10 cellular contexts compared by ENCODE assay signal in the genomic region with DNA sequence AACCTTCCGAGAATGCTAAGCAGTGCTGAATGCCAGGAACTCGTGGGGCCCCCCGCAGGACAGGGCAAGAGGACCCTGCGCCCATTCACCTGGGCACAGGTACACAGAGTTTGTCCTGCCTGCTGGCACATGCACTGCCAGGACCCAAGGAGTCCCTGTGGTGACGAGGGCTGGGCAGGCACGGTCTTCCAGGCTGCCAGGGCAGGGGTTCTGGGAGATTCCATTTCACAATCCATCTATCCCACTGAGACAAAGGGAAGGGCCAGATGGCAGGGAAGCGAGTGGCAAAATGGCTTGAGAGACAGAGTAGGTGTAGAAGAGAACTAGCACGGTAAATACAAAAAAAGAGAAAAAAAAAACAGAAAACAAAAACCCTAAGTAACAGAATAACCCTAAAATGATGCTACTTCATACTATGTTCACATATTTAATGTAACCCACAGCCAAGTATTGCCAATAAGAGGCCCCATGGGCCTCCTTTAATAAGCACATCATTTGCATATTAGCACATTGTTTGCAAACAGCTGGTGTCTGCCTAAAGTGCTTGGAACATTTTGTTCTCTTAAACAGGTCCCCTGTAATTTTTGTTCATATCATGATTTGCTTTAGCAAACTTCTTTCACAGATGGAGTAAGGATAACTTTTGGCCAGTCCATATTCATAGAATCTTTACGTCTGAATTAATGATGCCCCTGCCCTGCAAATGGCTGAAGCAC.
DNase-seq lines count a peak whose midpoint lies in the region; ATAC-seq and TF ChIP-seq lines count a peak whose summit lies in the region.
"Had no signal": no experiment of that assay in that cellular context is flagged by ENCODE, and none has a peak within 500 bp of the region (broad histone marks: within the 10 kb centered on the region; RNA-seq: fewer than 3 reads in every experiment).

No MANE protein-coding gene starts in this region.

- no peaks in the 10 kb centered on the region for H3K36me3 Mint-ChIP-seq in MCF 10A (ENCODE audit: insufficient read depth, unreplicated experiment)

- no peak overlapping the region for H3K4me2 ChIP-seq in mammary epithelial cell (ENCODE audit: insufficient read depth, low read depth, low read length)

- no peaks in the 10 kb centered on the region for H3K9me3 Mint-ChIP-seq in MCF 10A (ENCODE audit: unreplicated experiment)

- H3K9ac ChIP-seq in mammary epithelial cell (ENCODE audit: insufficient read depth, low read length) = no peak overlapping the region
- no peak overlapping the region for H3K9ac ChIP-seq in adipocyte (ENCODE audit: low read length)
- peak overlapping the region; percentile 28 for H3K9ac ChIP-seq in muscle layer of colon (ENCODE audit: low read length)

- BruUV-seq in MCF 10A (replicated peaks; lab: Mats Ljungman, UMichigan) = no TSS peak
- BruUV-seq in mammary epithelial cell (replicated peaks; lab: Mats Ljungman, UMichigan) = no TSS peak

- in situ Hi-C loops in mammary epithelial cell (cut with MboI; ENCODE audit: low sequenced_read_pairs in 2 of 2) = no loop called here

- no peaks in the 10 kb centered on the region for H3K79me2 ChIP-seq in mammary epithelial cell (ENCODE audit: insufficient read depth, low read length)

- no peaks in the 10 kb centered on the region for H3K27me3 ChIP-seq in mammary epithelial cell (ENCODE audit: insufficient read depth, low read length)
- no peaks in the 10 kb centered on the region for H3K27me3 ChIP-seq in adipocyte (replicated peaks; ENCODE audit: control insufficient read depth, insufficient read depth, low read length)
- H3K27me3 ChIP-seq in muscle layer of colon (ENCODE audit: control insufficient read depth in 1 of 2, insufficient read depth in 2 of 2, low read length in 2 of 2) = no peaks in the 10 kb centered on the region
- no peaks in the 10 kb centered on the region for H3K27me3 ChIP-seq in upper lobe of left lung
- no peaks in the 10 kb centered on the region for H3K27me3 ChIP-seq in esophagus muscularis mucosa
- H3K27me3 ChIP-seq: ovary had no signal

- H2AFZ ChIP-seq in mammary epithelial cell (ENCODE audit: low read depth, low read length) = no peak overlapping the region

- no peak for TF ChIP-seq POLR2A in upper lobe of left lung (IDR thresholded peaks at IDR 0.05)
- no peak for TF ChIP-seq POLR2A in esophagus muscularis mucosa (IDR thresholded peaks at IDR 0.05; ENCODE audit: low read depth)

- dilution Hi-C loops in mammary epithelial cell (cut with HindIII; ENCODE audit: low sequenced_read_pairs) = loop anchor here (5.0 to 10.0 kb wide), 2 partner anchors 175 to 212 kb away; no protein-coding TSS in a partner anchor

- WGBS in mammary epithelial cell (ENCODE audit: low coverage, missing lambda C conversion rate) = 95% methylated on average over 7 of the region's 9 CpGs
- WGBS in upper lobe of left lung, 2 donors = 89 to 94% methylated on average over 9 of the region's 9 CpGs
- 81% methylated on average over 9 of the region's 9 CpGs for WGBS in esophagus muscularis mucosa

- no peak overlapping the region for H3K4me3 ChIP-seq in mammary epithelial cell (replicated peaks in 1 of 3; ENCODE audit: insufficient read depth in 1 of 3, low read depth in 2 of 3, low read length in 3 of 3)
- H3K4me3 ChIP-seq in adipocyte (ENCODE audit: low read length) = no peak overlapping the region
- no peak overlapping the region for H3K4me3 ChIP-seq in muscle layer of colon (ENCODE audit: low read depth in 1 of 2, low read length in 2 of 2)
- H3K4me3 ChIP-seq in upper lobe of left lung = no peak overlapping the region
- no peak overlapping the region for H3K4me3 ChIP-seq in esophagus muscularis mucosa
- H3K4me3 ChIP-seq: ovary had no signal

- ATAC-seq in upper lobe of left lung (ENCODE audit: low FRiP score in 2 of 2) (no peak), HG03175 (IDR thresholded peaks at IDR 0.05; ENCODE audit: unreplicated experiment) (no peak), GM21737 (IDR thresholded peaks at IDR 0.05; ENCODE audit: unreplicated experiment) (no peak)

- POLR2A ChIA-PET in MCF 10A (lab: Yijun Ruan, JAX) = interaction anchor here (0.6 to 1.2 kb wide), 4 partner anchors 30 to 189 kb away, joined by 3 to 5 read pairs (median 4); no protein-coding TSS in a partner anchor

- no peaks in the 10 kb centered on the region for H4K20me1 ChIP-seq in mammary epithelial cell (ENCODE audit: insufficient read depth, low read length)

- CTCF ChIA-PET in MCF 10A (lab: Yijun Ruan, JAX) (interaction anchor here (0.6 to 16.7 kb wide), 22 partner anchors 7 to 805 kb away, joined by 3 to 342 read pairs (median 8); no protein-coding TSS in a partner anchor), mammary epithelial cell (lab: Charles Lee; ENCODE audit: low non-redundant PET) (interaction anchor here (0.6 kb wide), 1 partner anchor 105 kb away, joined by 5 read pairs; no protein-coding TSS in a partner anchor)

- no peak for DNase-seq in MCF 10A (ENCODE audit: unreplicated experiment)
- DNase-seq in mammary epithelial cell = no peak
- peak; percentile 5 for DNase-seq in adipocyte (ENCODE audit: low read depth)
- peak; percentile 17 to 37 for DNase-seq in upper lobe of left lung
- no peak for DNase-seq in esophagus muscularis mucosa (ENCODE audit: extremely low spot score)
- DNase-seq: T1000 had no signal

- no peaks in the 10 kb centered on the region for H3K27me3 Mint-ChIP-seq in MCF 10A (ENCODE audit: insufficient read depth, unreplicated experiment)

- peak overlapping the region; percentile 29 for H3K27ac Mint-ChIP-seq in MCF 10A (ENCODE audit: low read depth, unreplicated experiment)

- H3K27ac ChIP-seq in mammary epithelial cell (ENCODE audit: insufficient read depth, low read depth, low read length) (no peak overlapping the region), muscle layer of colon (ENCODE audit: low read depth, low read length) (peak overlapping the region; percentile 57), upper lobe of left lung (peak overlapping the region in 2 of 4 donors; percentile 7 to 70), esophagus muscularis mucosa (replicated peaks in 1 of 4) (peak overlapping the region in 2 of 4 donors; percentile 74 to 83)
- H3K27ac ChIP-seq: ovary had no signal

- no peaks in the 10 kb centered on the region for H3K36me3 ChIP-seq in mammary epithelial cell (ENCODE audit: insufficient read depth, low read length)
- no peaks in the 10 kb centered on the region for H3K36me3 ChIP-seq in adipocyte (ENCODE audit: control insufficient read depth, insufficient read depth, low read length, severe bottlenecking)
- H3K36me3 ChIP-seq in muscle layer of colon (ENCODE audit: insufficient read depth, low read length) = peaks cover 41% of the 10 kb centered on the region
- peaks cover 0 to 44% (median 22%) of the 10 kb centered on the region in 4 donors for H3K36me3 ChIP-seq in upper lobe of left lung
- peaks cover 6 to 63% (median 43%) of the 10 kb centered on the region in 4 donors for H3K36me3 ChIP-seq in esophagus muscularis mucosa
- H3K36me3 ChIP-seq: ovary had no signal

- no peak overlapping the region for H3K4me3 Mint-ChIP-seq in MCF 10A (ENCODE audit: unreplicated experiment)

- TF ChIP-seq EP300 in upper lobe of left lung (IDR thresholded peaks at IDR 0.05) = no peak
- no peak for TF ChIP-seq EP300 in esophagus muscularis mucosa (IDR thresholded peaks at IDR 0.05)

- TF ChIP-seq CTCF in MCF 10A (IDR thresholded peaks at IDR 0.05; ENCODE audit: unreplicated experiment) (no peak), mammary epithelial cell (conservative IDR thresholded peaks at IDR 0.05 in 1 of 2, IDR thresholded peaks at IDR 0.05 in 1 of 2; ENCODE audit: extremely low read depth in 1 of 2, insufficient read depth in 1 of 2, low read depth in 1 of 2, low read length in 2 of 2) (no peak), upper lobe of left lung (IDR thresholded peaks at IDR 0.05) (no peak), esophagus muscularis mucosa (IDR thresholded peaks at IDR 0.05) (no peak)

- no peaks in the 10 kb centered on the region for H3K9me3 ChIP-seq in mammary epithelial cell (replicated peaks; ENCODE audit: insufficient read depth, low read length)
- H3K9me3 ChIP-seq in adipocyte (ENCODE audit: control insufficient read depth, low read length) = no peaks in the 10 kb centered on the region
- no peaks in the 10 kb centered on the region for H3K9me3 ChIP-seq in muscle layer of colon (ENCODE audit: low read length)
- no peaks in the 10 kb centered on the region for H3K9me3 ChIP-seq in upper lobe of left lung
- no peaks in the 10 kb centered on the region for H3K9me3 ChIP-seq in esophagus muscularis mucosa
- H3K9me3 ChIP-seq: ovary had no signal

- H3K4me1 ChIP-seq in mammary epithelial cell (ENCODE audit: insufficient read depth, low read length) (peaks cover 7% of the 10 kb centered on the region), adipocyte (ENCODE audit: control insufficient read depth, insufficient read depth, low read length) (peaks cover 23% of the 10 kb centered on the region), muscle layer of colon (ENCODE audit: insufficient read depth, low read length) (peaks cover 59% of the 10 kb centered on the region), upper lobe of left lung (peaks cover 6 to 15% (median 8%) of the 10 kb centered on the region in 4 donors), esophagus muscularis mucosa (peaks cover 25 to 77% (median 73%) of the 10 kb centered on the region in 4 donors)

- H3K4me1 Mint-ChIP-seq in MCF 10A (ENCODE audit: insufficient read depth, unreplicated experiment) = peaks cover 20% of the 10 kb centered on the region

- intact Hi-C loops in MCF 10A (cut with micrococcal nuclease) (no loop called here), mammary epithelial cell (cut with micrococcal nuclease) (no loop called here), esophagus muscularis mucosa (cut with DNase I) (loop anchor here (5.0 kb wide), 1 partner anchor 105 kb away; the partner anchor contains the start of gene ITPKB)

Comparison
In these comparisons a context has a peak if more than half of its experiments do, and no peak if none do; other contexts are left out.
1. DNase-seq: peak in adipocyte (single experiment) and upper lobe of left lung (2 of 2); none in MCF 10A (single experiment), mammary epithelial cell (single experiment) and esophagus muscularis mucosa (single experiment).